29 cellular contexts compared by ENCODE assay signal in genomic region chr3:157179365-157179803, GRCh38.
"Had no signal": no experiment of that assay in that cellular context is flagged by ENCODE, and none has a peak within 500 bp of the region (broad histone marks: within the 10 kb centered on the region; RNA-seq: fewer than 3 reads in every experiment).

No MANE protein-coding gene starts in this region.

- H3K9me3 ChIP-seq: suprapubic skin, testis, thoracic aorta, thyroid gland, transverse colon, upper lobe of left lung, upper lobe of right lung, uterus, vagina had no signal

- H3K27me3 Mint-ChIP-seq: stimulated activated memory B cell treated with anti-CD40 and anti-IgM and Interleukin-4, amounts not matched to agents 10 μg/mL and 1 μg/mL and 100 μg/mL, for 72 hours; stimulated activated naive B cell treated with anti-CD40 and anti-IgM and Interleukin-4, amounts not matched to agents 10 μg/mL and 1 μg/mL and 100 μg/mL, for 72 hours; stimulated activated naive CD8-positive, alpha-beta T cell treated with anti-CD3 and anti-CD28 coated beads, Interleukin-15, amount 100 ng/mL, for 72 hours; stimulated activated naive CD8-positive, alpha-beta T cell treated with anti-CD3 and anti-CD28 coated beads, Interleukin-15, Interleukin-2, amounts not matched to agents 100 ng/mL and 50 ng/mL, for 24 hours; type B pancreatic cell had no signal

- H3K4me1 ChIP-seq: uterus had no signal

- ATAC-seq: stimulated activated effector memory CD8-positive, alpha-beta T cell treated with anti-CD3 and anti-CD28 coated beads, Interleukin-12 subunit alpha, Interleukin-12 subunit beta, amount 100 ng/mL, for 72 hours; stimulated activated memory B cell treated with anti-CD40 and anti-IgM and Interleukin-4, amounts not matched to agents 10 μg/mL and 1 μg/mL and 100 μg/mL, for 72 hours; stimulated activated naive B cell treated with anti-CD40 and anti-IgM and Interleukin-4, amounts not matched to agents 10 μg/mL and 1 μg/mL and 100 μg/mL, for 72 hours; stimulated activated naive CD8-positive, alpha-beta T cell treated with anti-CD3 and anti-CD28 coated beads, Interleukin-15, amount 100 ng/mL, for 72 hours; stimulated activated naive CD8-positive, alpha-beta T cell treated with anti-CD3 and anti-CD28 coated beads, Interleukin-15, Interleukin-2, amounts not matched to agents 100 U/mL and 50 U/mL, for 24 hours; upper lobe of right lung had no signal

- H3K27me3 ChIP-seq: stomach, suprapubic skin, testis, thyroid gland, tibial artery, tibial nerve, transverse colon, upper lobe of left lung, upper lobe of right lung, uterus, vagina had no signal

- H3K4me3 ChIP-seq: stomach, suprapubic skin, testis, thoracic aorta, thyroid gland, tibial artery, tibial nerve, transverse colon, upper lobe of left lung, upper lobe of right lung, uterus, vagina had no signal

- H3K4me3 Mint-ChIP-seq: stimulated activated effector memory CD8-positive, alpha-beta T cell treated with anti-CD3 and anti-CD28 coated beads, Interleukin-12 subunit alpha, Interleukin-12 subunit beta, amount 100 ng/mL, for 72 hours; stimulated activated memory B cell treated with anti-CD40 and anti-IgM and Interleukin-4, amounts not matched to agents 10 μg/mL and 1 μg/mL and 100 μg/mL, for 72 hours; stimulated activated naive B cell treated with anti-CD40 and anti-IgM and Interleukin-4, amounts not matched to agents 10 μg/mL and 1 μg/mL and 100 μg/mL, for 72 hours; stimulated activated naive CD8-positive, alpha-beta T cell treated with anti-CD3 and anti-CD28 coated beads, Interleukin-15, amount 100 ng/mL, for 72 hours; stimulated activated naive CD8-positive, alpha-beta T cell treated with anti-CD3 and anti-CD28 coated beads, Interleukin-15, Interleukin-2, amounts not matched to agents 100 ng/mL and 50 ng/mL, for 24 hours; type B pancreatic cell had no signal

- H3K27ac ChIP-seq: stomach, suprapubic skin, testis, thoracic aorta, thyroid gland, tibial artery, tibial nerve, transverse colon, upper lobe of left lung, upper lobe of right lung, uterus, vagina had no signal

- DNase-seq: stimulated activated CD4-positive, alpha-beta T cell treated with anti-CD3 and anti-CD28 coated beads, Interleukin-2, amount 100 ng/mL, for 48 hours; stimulated activated CD4-positive, alpha-beta T cell treated with anti-CD3 and anti-CD28 coated beads, Interleukin-4, amount 100 ng/mL, for 1 hour; stimulated activated CD4-positive, alpha-beta T cell treated with anti-CD3 and anti-CD28 coated beads, Interleukin-4, amount 100 ng/mL, for 24 hours; stimulated activated CD4-positive, alpha-beta T cell treated with anti-CD3 and anti-CD28 coated beads, Interleukin-4, amount 100 ng/mL, for 4 hours; stimulated activated CD8-positive, alpha-beta memory T cell treated with anti-CD3 and anti-CD28 coated beads, Interleukin-4, amount 100 ng/mL, for 48 hours; stimulated activated naive B cell treated with anti-CD40 and anti-IgM and Interleukin-4, amounts not matched to agents 10 μg/mL and 1 μg/mL and 100 μg/mL, for 72 hours; stimulated activated naive CD4-positive, alpha-beta T cell; stimulated activated naive CD4-positive, alpha-beta T cell treated with Interleukin-2 at 50 U/mL for 16 hours; stimulated activated naive CD8-positive, alpha-beta T cell treated with anti-CD3 and anti-CD28 coated beads, Interleukin-15, amount 100 ng/mL, for 72 hours; stimulated activated naive CD8-positive, alpha-beta T cell treated with anti-CD3 and anti-CD28 coated beads, Interleukin-15, Interleukin-2, amounts not matched to agents 100 U/mL and 50 U/mL, for 24 hours; stomach; substantia nigra; testis; thyroid gland; tibial artery; transverse colon; trophoblast cell; upper lobe of right lung; uterus had no signal

- H3K36me3 ChIP-seq: suprapubic skin, thoracic aorta, thyroid gland, transverse colon, upper lobe of left lung, upper lobe of right lung, uterus had no signal

- H3K27ac Mint-ChIP-seq: stimulated activated effector memory CD8-positive, alpha-beta T cell treated with anti-CD3 and anti-CD28 coated beads, Interleukin-12 subunit alpha, Interleukin-12 subunit beta, amount 100 ng/mL, for 72 hours; stimulated activated memory B cell treated with anti-CD40 and anti-IgM and Interleukin-4, amounts not matched to agents 10 μg/mL and 1 μg/mL and 100 μg/mL, for 72 hours; stimulated activated naive B cell treated with anti-CD40 and anti-IgM and Interleukin-4, amounts not matched to agents 10 μg/mL and 1 μg/mL and 100 μg/mL, for 72 hours; stimulated activated naive CD8-positive, alpha-beta T cell treated with anti-CD3 and anti-CD28 coated beads, Interleukin-15, Interleukin-2, amounts not matched to agents 100 ng/mL and 50 ng/mL, for 24 hours; type B pancreatic cell had no signal

- FAIRE-seq: urothelium cell line had no signal
